8 cellular contexts compared by ENCODE assay signal in genomic region chr3:44478055-44478468, GRCh38. TPM values are rescaled to one million over a fixed set of nuclear protein-coding genes. Genes with fewer than 3 reads are reported as not detected.
DNase-seq lines count a peak whose midpoint lies in the region; ATAC-seq and TF ChIP-seq lines count a peak whose summit lies in the region.

No MANE protein-coding gene starts in this region.

- H3K18ac ChIP-seq in IMR-90 (ENCODE audit: low read depth, low read length), result no peak overlapping the region; the same call in 1 of the 2 replicates

- CTCF ChIA-PET in CD4-positive, alpha-beta memory T cell (lab: Charles Lee; ENCODE audit: partially characterized antibody), result interaction anchor here (1.0 to 1.4 kb wide), 3 partner anchors 30 to 38 kb away, joined by 4 to 6 read pairs (median 4); no protein-coding TSS in a partner anchor
- CTCF ChIA-PET in IMR-90 (lab: Yijun Ruan, JAX), result no interaction called here

- in situ Hi-C loops in IMR-90 (cut with MboI; ENCODE audit: low sequenced_read_pairs), result no loop called here

- peak overlapping the region; percentile 42 for H3K27ac ChIP-seq in CD4-positive, alpha-beta memory T cell (ENCODE audit: low read depth, low read length)
- H3K27ac ChIP-seq in IMR-90 (ENCODE audit: insufficient read depth, low read length), result peak overlapping the region; percentile 74

- H3K4me1 ChIP-seq in CD4-positive, alpha-beta memory T cell (ENCODE audit: insufficient read depth, low read length), result peaks cover 28% of the 10 kb centered on the region
- H3K4me1 ChIP-seq in IMR-90 (ENCODE audit: control insufficient read depth, insufficient read depth, low read length), result no peaks in the 10 kb centered on the region; the same call in 1 of the 2 replicates

- peak overlapping the region; percentile 87 for H4K91ac ChIP-seq in IMR-90 (ENCODE audit: insufficient read depth, low read depth, low read length)

- H2BK5ac ChIP-seq in IMR-90 (ENCODE audit: low read depth, low read length, poor library complexity, severe bottlenecking), result no peak overlapping the region

- H3K4me3 Mint-ChIP-seq in CD4-positive, alpha-beta memory T cell, result peak overlapping the region; percentile 92 to 98 (median 94)
- H3K4me3 Mint-ChIP-seq in natural killer cell treated with Interleukin-12 subunit alpha and Interleukin-12 subunit beta and Interleukin-15 and Interleukin-18, amount 100 ng/mL, for 72 hours, result peak overlapping the region; percentile 90

- peak overlapping the region; percentile 87 for H4K5ac ChIP-seq in IMR-90 (ENCODE audit: low read depth, low read length)

- peak overlapping the region; percentile 80 for H3K9ac ChIP-seq in IMR-90 (ENCODE audit: low read depth, low read length)

- no peak for TF ChIP-seq POLR2A in IMR-90 (IDR thresholded peaks at IDR 0.05; ENCODE audit: low read depth, low read length)

- no peak overlapping the region for H2BK20ac ChIP-seq in IMR-90 (ENCODE audit: low read depth, low read length)

- POLR2A ChIA-PET in CD4-positive, alpha-beta memory T cell (lab: Charles Lee; ENCODE audit: partially characterized antibody), result interaction anchor here (0.8 to 2.8 kb wide), 4 partner anchors 33 to 252 kb away, joined by 3 to 32 read pairs (median 8); partner anchors contain the start of genes TCAIM and ZNF501
- POLR2A ChIA-PET in IMR-90 (lab: Charles Lee; ENCODE audit: unreplicated experiment), result no interaction called here

- 0 out of 3 replicates have a peak overlapping the region, but pooled peaks have one; percentile 32 for H2BK15ac ChIP-seq in IMR-90 (ENCODE audit: low read depth, low read length)

- peaks cover 3% of the 10 kb centered on the region; the same call in 1 of the 2 replicates for H4K20me1 ChIP-seq in IMR-90 (ENCODE audit: insufficient read depth, low read length)

- peak overlapping the region; percentile 43 to 96 (median 88) for H3K27ac Mint-ChIP-seq in CD4-positive, alpha-beta memory T cell
- H3K27ac Mint-ChIP-seq in natural killer cell treated with Interleukin-12 subunit alpha and Interleukin-12 subunit beta and Interleukin-15 and Interleukin-18, amount 100 ng/mL, for 72 hours, result peak overlapping the region; percentile 69 to 92

- H2BK120ac ChIP-seq in IMR-90 (ENCODE audit: low read depth, low read length), result peak overlapping the region; percentile 62; the same call in 1 of the 2 replicates

- no CpG with 5 or more reads among the region's 4 CpGs for WGBS in IMR-90 (ENCODE audit: extremely low coverage in 2 of 2, insufficient read length in 1 of 2), 2 experiments

- no peak for DNase-seq in CD4-positive, alpha-beta memory T cell
- DNase-seq in IMR-90 (no peak), choroid plexus epithelial cell (ENCODE audit: low read depth) (no peak)
- no peak for DNase-seq in natural killer cell treated with Interleukin-12 subunit alpha and Interleukin-12 subunit beta and Interleukin-15 and Interleukin-18, amount 100 ng/mL, for 72 hours (ENCODE audit: low spot score)
- no peak for DNase-seq in stimulated activated naive CD4-positive, alpha-beta T cell treated with Interleukin-2 at 50 U/mL for 16 hours (lab: John Stamatoyannopoulos, UW)

- H2AFZ ChIP-seq in IMR-90 (replicated peaks; ENCODE audit: low read length, poor library complexity), result peak overlapping the region; percentile 99

- no peaks in the 10 kb centered on the region for H3K9me3 ChIP-seq in CD4-positive, alpha-beta memory T cell (ENCODE audit: control insufficient read depth in 1 of 2, low read length in 2 of 2)
- no peaks in the 10 kb centered on the region for H3K9me3 ChIP-seq in IMR-90 (ENCODE audit: control insufficient read depth, insufficient read depth, low read length)

- peak overlapping the region; percentile 71 for H3K4ac ChIP-seq in IMR-90 (ENCODE audit: low read depth, low read length)

- no peaks in the 10 kb centered on the region for H3K27me3 ChIP-seq in CD4-positive, alpha-beta memory T cell (ENCODE audit: insufficient read depth, low read length)
- no peaks in the 10 kb centered on the region for H3K27me3 ChIP-seq in IMR-90 (ENCODE audit: control insufficient read depth, insufficient read depth, low read length)

- peak overlapping the region; percentile 98 to 100 for H4K8ac ChIP-seq in IMR-90 (ENCODE audit: low read depth in 2 of 2, low read length in 2 of 2)

- peak overlapping the region; percentile 14 to 68 for H3K4me3 ChIP-seq in CD4-positive, alpha-beta memory T cell (ENCODE audit: low read length in 2 of 2)
- H3K4me3 ChIP-seq in IMR-90 (ENCODE audit: insufficient read depth, low read depth, low read length) (peak overlapping the region; percentile 55), choroid plexus epithelial cell (ENCODE audit: low read depth, low read length) (peak overlapping the region; percentile 64)

- no peaks in the 10 kb centered on the region for H3K27me3 Mint-ChIP-seq in CD4-positive, alpha-beta memory T cell
- H3K27me3 Mint-ChIP-seq in natural killer cell treated with Interleukin-12 subunit alpha and Interleukin-12 subunit beta and Interleukin-15 and Interleukin-18, amount 100 ng/mL, for 72 hours, result no peaks in the 10 kb centered on the region

- H3K9me1 ChIP-seq in IMR-90 (ENCODE audit: insufficient read depth, low read length), result no peaks in the 10 kb centered on the region; the same call in 1 of the 2 replicates

- TF ChIP-seq CTCF in IMR-90 (conservative IDR thresholded peaks at IDR 0.05; ENCODE audit: low read depth, low read length) (no peak), choroid plexus epithelial cell (conservative IDR thresholded peaks at IDR 0.05; ENCODE audit: low read depth, low read length) (no peak)

- no peak for ATAC-seq in IMR-90 (ENCODE audit: low read depth)
- no peak for ATAC-seq in natural killer cell treated with Interleukin-12 subunit alpha and Interleukin-12 subunit beta and Interleukin-15 and Interleukin-18, amount 100 ng/mL, for 72 hours
- no peak for ATAC-seq in GM19452 (IDR thresholded peaks at IDR 0.05; ENCODE audit: unreplicated experiment)
- no peak for ATAC-seq in HG03520 (IDR thresholded peaks at IDR 0.05; ENCODE audit: unreplicated experiment)
- no peak for ATAC-seq in HG02642 (IDR thresholded peaks at IDR 0.05; ENCODE audit: poor library complexity, unreplicated experiment)

- H3K79me1 ChIP-seq in IMR-90 (ENCODE audit: low read depth in 1 of 2, low read length in 2 of 2), result peaks cover 5 to 21% of the 10 kb centered on the region in 2 experiments; a peak in 1 of 4 replicates

- H3K36me3 Mint-ChIP-seq in CD4-positive, alpha-beta memory T cell, result peaks cover 0 to 4% of the 10 kb centered on the region in 2 donors
- H3K36me3 Mint-ChIP-seq in natural killer cell treated with Interleukin-12 subunit alpha and Interleukin-12 subunit beta and Interleukin-15 and Interleukin-18, amount 100 ng/mL, for 72 hours, result no peaks in the 10 kb centered on the region

- H3K36me3 ChIP-seq in CD4-positive, alpha-beta memory T cell (ENCODE audit: insufficient read depth, low read length), result no peaks in the 10 kb centered on the region
- no peaks in the 10 kb centered on the region for H3K36me3 ChIP-seq in IMR-90 (ENCODE audit: control insufficient read depth, insufficient read depth, low read length)

- BruUV-seq in IMR-90 (replicated peaks; lab: Mats Ljungman, UMichigan), result no TSS peak

- intact Hi-C loops in CD4-positive, alpha-beta memory T cell (cut with micrococcal nuclease), result no loop called here
- intact Hi-C loops in IMR-90 (cut with micrococcal nuclease), result loop anchor here (10.0 kb wide), 1 partner anchor 147 kb away; the partner anchor contains the start of gene ZNF197

- H3K4me2 ChIP-seq in IMR-90 (ENCODE audit: low read depth, low read length), result peak overlapping the region; percentile 92

- peaks cover 17 to 44% (median 28%) of the 10 kb centered on the region in 4 donors for H3K4me1 Mint-ChIP-seq in CD4-positive, alpha-beta memory T cell
- H3K4me1 Mint-ChIP-seq in natural killer cell treated with Interleukin-12 subunit alpha and Interleukin-12 subunit beta and Interleukin-15 and Interleukin-18, amount 100 ng/mL, for 72 hours (ENCODE audit: low read depth in 2 of 2), result peaks cover 21 to 27% of the 10 kb centered on the region in 2 donors

- dilution Hi-C loops in IMR-90 (cut with HindIII; ENCODE audit: low sequenced_read_pairs, unreplicated experiment), result no loop called here

- H3K9me3 Mint-ChIP-seq in CD4-positive, alpha-beta memory T cell, result peaks cover 0 to 2% (median 0%) of the 10 kb centered on the region in 8 donors
- no peaks in the 10 kb centered on the region for H3K9me3 Mint-ChIP-seq in natural killer cell treated with Interleukin-12 subunit alpha and Interleukin-12 subunit beta and Interleukin-15 and Interleukin-18, amount 100 ng/mL, for 72 hours

- H2AK5ac ChIP-seq in IMR-90 (ENCODE audit: low read depth, low read length), result peak overlapping the region; percentile 49

- H2AK9ac ChIP-seq in IMR-90 (replicated peaks; ENCODE audit: low read depth, low read length, poor library complexity), result peak overlapping the region; percentile 91

- H3K23ac ChIP-seq in IMR-90 (ENCODE audit: low read depth, low read length), result peak overlapping the region; percentile 77; the same call in 1 of the 2 replicates

- H3K14ac ChIP-seq in IMR-90 (replicated peaks; ENCODE audit: low read depth, low read length), result peak overlapping the region; percentile 84

- peak overlapping the region; percentile 88; the same call in 1 of the 2 replicates for H3K56ac ChIP-seq in IMR-90 (ENCODE audit: extremely low read depth, insufficient read depth, low read length)

- TF ChIP-seq RAD21 in IMR-90 (IDR thresholded peaks at IDR 0.05; ENCODE audit: low read length), result no peak

TF ChIP-seq in IMR-90, 13 proteins besides CTCF, POLR2A, EP300 and RAD21 (continues in another document):
- TF ChIP-seq CEBPB (IDR thresholded peaks at IDR 0.05; ENCODE audit: low read depth, low read length), result no peak
- TF ChIP-seq MXI1 (IDR thresholded peaks at IDR 0.05; ENCODE audit: borderline replicate concordance, low read depth, low read length), result no peak
- TF ChIP-seq RFX5 (IDR thresholded peaks at IDR 0.05; ENCODE audit: low read depth, low read length), result no peak
- no peak for TF ChIP-seq ELK1 (IDR thresholded peaks at IDR 0.05; ENCODE audit: borderline replicate concordance, low read depth, low read length)

RNA-seq across cellular contexts. Expression of gene ZNF445, which starts 0.6 kb away (rescaled TPM):
- total RNA-seq in CD4-positive, alpha-beta memory T cell, result 10 to 100 TPM; 30.0 to 31.5 TPM
- polyA plus RNA-seq in CD4-positive, alpha-beta memory T cell, result 1 to 10 TPM in 1 of 2 donors, under 1 TPM in 1; 0.57 to 3.8 TPM
- total RNA-seq in IMR-90 (2012; rRNA removed), result 6.3 and 6.4 TPM in 2 replicates
- polyA plus RNA-seq in IMR-90 (2012; rRNA removed), result 2.4 and 3.3 TPM in 2 replicates
- 0.79 and 1.2 TPM in 2 replicates for polyA plus RNA-seq in IMR-90 (2012; cell fraction: cytosol; rRNA removed)
- polyA plus RNA-seq in IMR-90 (2012; cell fraction: nucleus; rRNA removed; ENCODE audit: low replicate concordance), result 3.9 and 7.9 TPM in 2 replicates
- total RNA-seq in natural killer cell treated with Interleukin-12 subunit alpha and Interleukin-12 subunit beta and Interleukin-15 and Interleukin-18, amount 100 ng/mL, for 72 hours, result 10 to 100 TPM; 25.2 to 33.3 TPM
